ENCODE assay signal across 8 cellular contexts in the genomic region with DNA sequence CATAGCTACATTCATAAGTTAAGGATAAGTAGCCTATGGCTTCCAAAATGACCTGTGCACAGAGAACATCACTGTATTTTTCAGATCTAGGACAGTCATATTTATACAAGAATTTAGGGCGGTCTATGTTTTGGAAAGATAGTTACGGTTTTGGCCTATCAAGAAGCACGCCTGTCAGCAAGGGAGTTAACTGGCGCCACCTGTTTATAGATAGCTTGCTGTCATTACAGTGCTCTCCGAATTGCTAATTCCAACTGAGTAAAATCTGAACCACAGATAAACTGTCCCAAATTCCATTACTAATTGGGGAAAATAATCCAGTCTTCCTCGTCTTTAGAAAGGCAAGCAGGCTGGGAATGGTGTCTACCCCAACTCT. TPM values are rescaled to one million over a fixed set of nuclear protein-coding genes. Genes with fewer than 3 reads are reported as not detected.
A peak's percentile ranks its signal among the peaks of the same experiment; 100 is the strongest.
DNase-seq lines count a peak whose midpoint lies in the region; ATAC-seq lines count a peak whose summit lies in the region.

No MANE protein-coding gene starts in this region.

- H3K27ac ChIP-seq in HUES64 (ENCODE audit: low read depth, low read length) = peak overlapping the region; percentile 85; the same call in 1 of the 2 replicates
- no peak overlapping the region for H3K27ac ChIP-seq in iPS-20b (ENCODE audit: low read length)

- WGBS in HUES64 = 19% methylated on average over 6 of the region's 6 CpGs

- peak overlapping the region; percentile 89 to 92 for H3K4me3 Mint-ChIP-seq in stimulated activated naive CD8-positive, alpha-beta T cell treated with anti-CD3 and anti-CD28 coated beads, Interleukin-15, amount 100 ng/mL, for 72 hours

- H3K9ac ChIP-seq in HUES64 (ENCODE audit: low read depth, low read length) = peak overlapping the region; percentile 94
- H3K9ac ChIP-seq in adipocyte (ENCODE audit: low read length) = peak overlapping the region; percentile 82
- peak overlapping the region; percentile 95 for H3K9ac ChIP-seq in iPS-20b (ENCODE audit: low read depth, low read length)

- DNase-seq in EL (peak; percentile 6), adipocyte (ENCODE audit: low read depth) (peak; percentile 21), DMS153 (lab: John Stamatoyannopoulos, UW) (no peak), 8988T (no peak)
- DNase-seq in stimulated activated naive CD8-positive, alpha-beta T cell treated with anti-CD3 and anti-CD28 coated beads, Interleukin-15, amount 100 ng/mL, for 72 hours = peak in 1 of 2 donors; percentile 14

- H3K9me3 ChIP-seq in HUES64 (ENCODE audit: insufficient read depth, low read depth, low read length) = no peaks in the 10 kb centered on the region
- H3K9me3 ChIP-seq in adipocyte (ENCODE audit: control insufficient read depth, low read length) = no peaks in the 10 kb centered on the region
- H3K9me3 ChIP-seq in iPS-20b (ENCODE audit: insufficient read depth, low read depth, low read length) = no peaks in the 10 kb centered on the region

- no peaks in the 10 kb centered on the region for H3K27me3 ChIP-seq in HUES64 (ENCODE audit: insufficient read depth, low read length)
- H3K27me3 ChIP-seq in adipocyte (replicated peaks; ENCODE audit: control insufficient read depth, insufficient read depth, low read length) = peaks cover 4% of the 10 kb centered on the region
- H3K27me3 ChIP-seq in iPS-20b (ENCODE audit: insufficient read depth, low read length) = no peaks in the 10 kb centered on the region

- H3K27ac Mint-ChIP-seq in stimulated activated naive CD8-positive, alpha-beta T cell treated with anti-CD3 and anti-CD28 coated beads, Interleukin-15, amount 100 ng/mL, for 72 hours = peak overlapping the region; percentile 96 to 97

- peak; percentile 41 for ATAC-seq in GM21390 (IDR thresholded peaks at IDR 0.05; ENCODE audit: unreplicated experiment)
- ATAC-seq in stimulated activated naive CD8-positive, alpha-beta T cell treated with anti-CD3 and anti-CD28 coated beads, Interleukin-15, amount 100 ng/mL, for 72 hours = peak; percentile 79

- H3K4me1 ChIP-seq in HUES64 (ENCODE audit: insufficient read depth, low read length) = no peaks in the 10 kb centered on the region
- peaks cover 3% of the 10 kb centered on the region for H3K4me1 ChIP-seq in adipocyte (ENCODE audit: control insufficient read depth, insufficient read depth, low read length)
- peaks cover 8% of the 10 kb centered on the region for H3K4me1 ChIP-seq in iPS-20b (ENCODE audit: insufficient read depth, low read length)

- no peaks in the 10 kb centered on the region for H3K27me3 Mint-ChIP-seq in stimulated activated naive CD8-positive, alpha-beta T cell treated with anti-CD3 and anti-CD28 coated beads, Interleukin-15, amount 100 ng/mL, for 72 hours

- peaks cover 42% of the 10 kb centered on the region for H3K4me1 Mint-ChIP-seq in stimulated activated naive CD8-positive, alpha-beta T cell treated with anti-CD3 and anti-CD28 coated beads, Interleukin-15, amount 100 ng/mL, for 72 hours

- H3K4me3 ChIP-seq in HUES64 (ENCODE audit: low read length) (peak overlapping the region; percentile 91), adipocyte (ENCODE audit: low read length) (peak overlapping the region; percentile 83), iPS-20b (ENCODE audit: low read length) (peak overlapping the region; percentile 93)

- H3K36me3 ChIP-seq in HUES64 (ENCODE audit: insufficient read depth, low read length) (no peaks in the 10 kb centered on the region), adipocyte (ENCODE audit: control insufficient read depth, insufficient read depth, low read length, severe bottlenecking) (no peaks in the 10 kb centered on the region), iPS-20b (ENCODE audit: insufficient read depth, low read depth, low read length) (no peaks in the 10 kb centered on the region)

- no peaks in the 10 kb centered on the region for H3K9me3 Mint-ChIP-seq in stimulated activated naive CD8-positive, alpha-beta T cell treated with anti-CD3 and anti-CD28 coated beads, Interleukin-15, amount 100 ng/mL, for 72 hours

RNA-seq across cellular contexts. Expression of gene ABCB7, which starts 0.6 kb away (rescaled TPM):
- polyA plus RNA-seq in HUES64 (2013, experiment 1 of 2) = 18.9 TPM
- polyA plus RNA-seq in HUES64 (2013, experiment 2 of 2) = 24.5 TPM

Comparison
In these comparisons a context has a peak if more than half of its experiments do, and no peak if none do; other contexts are left out.
1. DNase-seq: peak in EL (single experiment) and adipocyte (single experiment); none in DMS153 (single experiment) and 8988T (single experiment).
2. Peak in every context shown above with its lines, with median percentiles within 50 percentile points of each other: H3K4me3 ChIP-seq and H3K9ac ChIP-seq.